ENCODE assay signal across 1 cellular context in the genomic region with DNA sequence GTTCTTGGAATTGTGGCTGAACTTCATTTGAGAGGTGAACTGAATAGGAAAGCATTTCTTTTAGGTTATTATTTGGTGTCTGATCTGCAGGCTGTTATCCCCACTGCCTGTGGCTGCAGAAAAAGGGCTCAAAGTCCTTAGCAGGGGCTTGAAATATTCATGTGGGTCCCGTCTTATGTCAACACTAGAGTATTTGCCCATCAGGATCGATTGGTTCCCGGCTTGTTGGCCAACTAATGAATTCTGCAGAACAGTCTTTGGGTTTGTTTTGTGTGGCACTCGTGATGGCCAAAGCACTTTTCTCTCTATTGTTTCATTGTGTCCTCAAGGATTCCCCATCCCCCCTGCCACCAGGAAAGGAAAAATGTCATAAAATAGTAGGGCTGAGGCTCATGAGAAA.
TF ChIP-seq lines count a peak whose summit lies in the region.

No MANE protein-coding gene starts in this region.

TF ChIP-seq in HepG2, 621 proteins besides CTCF, POLR2A, EP300 and RAD21 (continued from another document):
- TF ChIP-seq KDM5B (CRISPR knock-in tag; IDR thresholded peaks at IDR 0.05; ENCODE audit: borderline replicate concordance) = no peak
- peak; percentile 69; the same call in 1 of the 2 replicates for TF ChIP-seq TARDBP (CRISPR knock-in tag; IDR thresholded peaks at IDR 0.05)
- TF ChIP-seq, protein P1, sequence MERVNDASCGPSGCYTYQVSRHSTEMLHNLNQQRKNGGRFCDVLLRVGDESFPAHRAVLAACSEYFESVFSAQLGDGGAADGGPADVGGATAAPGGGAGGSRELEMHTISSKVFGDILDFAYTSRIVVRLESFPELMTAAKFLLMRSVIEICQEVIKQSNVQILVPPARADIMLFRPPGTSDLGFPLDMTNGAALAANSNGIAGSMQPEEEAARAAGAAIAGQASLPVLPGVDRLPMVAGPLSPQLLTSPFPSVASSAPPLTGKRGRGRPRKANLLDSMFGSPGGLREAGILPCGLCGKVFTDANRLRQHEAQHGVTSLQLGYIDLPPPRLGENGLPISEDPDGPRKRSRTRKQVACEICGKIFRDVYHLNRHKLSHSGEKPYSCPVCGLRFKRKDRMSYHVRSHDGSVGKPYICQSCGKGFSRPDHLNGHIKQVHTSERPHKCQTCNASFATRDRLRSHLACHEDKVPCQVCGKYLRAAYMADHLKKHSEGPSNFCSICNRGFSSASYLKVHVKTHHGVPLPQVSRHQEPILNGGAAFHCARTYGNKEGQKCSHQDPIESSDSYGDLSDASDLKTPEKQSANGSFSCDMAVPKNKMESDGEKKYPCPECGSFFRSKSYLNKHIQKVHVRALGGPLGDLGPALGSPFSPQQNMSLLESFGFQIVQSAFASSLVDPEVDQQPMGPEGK (CRISPR knock-in tag; IDR thresholded peaks at IDR 0.05) = peak; percentile 69
- TF ChIP-seq, protein P2, sequence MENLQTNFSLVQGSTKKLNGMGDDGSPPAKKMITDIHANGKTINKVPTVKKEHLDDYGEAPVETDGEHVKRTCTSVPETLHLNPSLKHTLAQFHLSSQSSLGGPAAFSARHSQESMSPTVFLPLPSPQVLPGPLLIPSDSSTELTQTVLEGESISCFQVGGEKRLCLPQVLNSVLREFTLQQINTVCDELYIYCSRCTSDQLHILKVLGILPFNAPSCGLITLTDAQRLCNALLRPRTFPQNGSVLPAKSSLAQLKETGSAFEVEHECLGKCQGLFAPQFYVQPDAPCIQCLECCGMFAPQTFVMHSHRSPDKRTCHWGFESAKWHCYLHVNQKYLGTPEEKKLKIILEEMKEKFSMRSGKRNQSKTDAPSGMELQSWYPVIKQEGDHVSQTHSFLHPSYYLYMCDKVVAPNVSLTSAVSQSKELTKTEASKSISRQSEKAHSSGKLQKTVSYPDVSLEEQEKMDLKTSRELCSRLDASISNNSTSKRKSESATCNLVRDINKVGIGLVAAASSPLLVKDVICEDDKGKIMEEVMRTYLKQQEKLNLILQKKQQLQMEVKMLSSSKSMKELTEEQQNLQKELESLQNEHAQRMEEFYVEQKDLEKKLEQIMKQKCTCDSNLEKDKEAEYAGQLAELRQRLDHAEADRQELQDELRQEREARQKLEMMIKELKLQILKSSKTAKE (CRISPR knock-in tag; IDR thresholded peaks at IDR 0.05; ENCODE audit: borderline replicate concordance) = no peak
- TF ChIP-seq, protein P3, sequence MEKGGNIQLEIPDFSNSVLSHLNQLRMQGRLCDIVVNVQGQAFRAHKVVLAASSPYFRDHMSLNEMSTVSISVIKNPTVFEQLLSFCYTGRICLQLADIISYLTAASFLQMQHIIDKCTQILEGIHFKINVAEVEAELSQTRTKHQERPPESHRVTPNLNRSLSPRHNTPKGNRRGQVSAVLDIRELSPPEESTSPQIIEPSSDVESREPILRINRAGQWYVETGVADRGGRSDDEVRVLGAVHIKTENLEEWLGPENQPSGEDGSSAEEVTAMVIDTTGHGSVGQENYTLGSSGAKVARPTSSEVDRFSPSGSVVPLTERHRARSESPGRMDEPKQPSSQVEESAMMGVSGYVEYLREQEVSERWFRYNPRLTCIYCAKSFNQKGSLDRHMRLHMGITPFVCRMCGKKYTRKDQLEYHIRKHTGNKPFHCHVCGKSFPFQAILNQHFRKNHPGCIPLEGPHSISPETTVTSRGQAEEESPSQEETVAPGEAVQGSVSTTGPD (CRISPR knock-in tag; IDR thresholded peaks at IDR 0.05) = 0 out of 2 replicates have a peak, but pooled peaks have one; percentile 27
- TF ChIP-seq AHDC1 (CRISPR knock-in tag; IDR thresholded peaks at IDR 0.05; ENCODE audit: borderline replicate concordance) = peak; percentile 96
- TF ChIP-seq, protein P4, sequence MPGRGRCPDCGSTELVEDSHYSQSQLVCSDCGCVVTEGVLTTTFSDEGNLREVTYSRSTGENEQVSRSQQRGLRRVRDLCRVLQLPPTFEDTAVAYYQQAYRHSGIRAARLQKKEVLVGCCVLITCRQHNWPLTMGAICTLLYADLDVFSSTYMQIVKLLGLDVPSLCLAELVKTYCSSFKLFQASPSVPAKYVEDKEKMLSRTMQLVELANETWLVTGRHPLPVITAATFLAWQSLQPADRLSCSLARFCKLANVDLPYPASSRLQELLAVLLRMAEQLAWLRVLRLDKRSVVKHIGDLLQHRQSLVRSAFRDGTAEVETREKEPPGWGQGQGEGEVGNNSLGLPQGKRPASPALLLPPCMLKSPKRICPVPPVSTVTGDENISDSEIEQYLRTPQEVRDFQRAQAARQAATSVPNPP (CRISPR knock-in tag; IDR thresholded peaks at IDR 0.05) = no peak
- TF ChIP-seq LCORL (IDR thresholded peaks at IDR 0.05) = no peak
- 0 out of 2 replicates have a peak, but pooled peaks have one; percentile 50 for TF ChIP-seq LCORL (CRISPR knock-in tag; IDR thresholded peaks at IDR 0.05)
- TF ChIP-seq RARA (CRISPR knock-in tag; IDR thresholded peaks at IDR 0.05) = peak; percentile 57
- TF ChIP-seq, protein P5, sequence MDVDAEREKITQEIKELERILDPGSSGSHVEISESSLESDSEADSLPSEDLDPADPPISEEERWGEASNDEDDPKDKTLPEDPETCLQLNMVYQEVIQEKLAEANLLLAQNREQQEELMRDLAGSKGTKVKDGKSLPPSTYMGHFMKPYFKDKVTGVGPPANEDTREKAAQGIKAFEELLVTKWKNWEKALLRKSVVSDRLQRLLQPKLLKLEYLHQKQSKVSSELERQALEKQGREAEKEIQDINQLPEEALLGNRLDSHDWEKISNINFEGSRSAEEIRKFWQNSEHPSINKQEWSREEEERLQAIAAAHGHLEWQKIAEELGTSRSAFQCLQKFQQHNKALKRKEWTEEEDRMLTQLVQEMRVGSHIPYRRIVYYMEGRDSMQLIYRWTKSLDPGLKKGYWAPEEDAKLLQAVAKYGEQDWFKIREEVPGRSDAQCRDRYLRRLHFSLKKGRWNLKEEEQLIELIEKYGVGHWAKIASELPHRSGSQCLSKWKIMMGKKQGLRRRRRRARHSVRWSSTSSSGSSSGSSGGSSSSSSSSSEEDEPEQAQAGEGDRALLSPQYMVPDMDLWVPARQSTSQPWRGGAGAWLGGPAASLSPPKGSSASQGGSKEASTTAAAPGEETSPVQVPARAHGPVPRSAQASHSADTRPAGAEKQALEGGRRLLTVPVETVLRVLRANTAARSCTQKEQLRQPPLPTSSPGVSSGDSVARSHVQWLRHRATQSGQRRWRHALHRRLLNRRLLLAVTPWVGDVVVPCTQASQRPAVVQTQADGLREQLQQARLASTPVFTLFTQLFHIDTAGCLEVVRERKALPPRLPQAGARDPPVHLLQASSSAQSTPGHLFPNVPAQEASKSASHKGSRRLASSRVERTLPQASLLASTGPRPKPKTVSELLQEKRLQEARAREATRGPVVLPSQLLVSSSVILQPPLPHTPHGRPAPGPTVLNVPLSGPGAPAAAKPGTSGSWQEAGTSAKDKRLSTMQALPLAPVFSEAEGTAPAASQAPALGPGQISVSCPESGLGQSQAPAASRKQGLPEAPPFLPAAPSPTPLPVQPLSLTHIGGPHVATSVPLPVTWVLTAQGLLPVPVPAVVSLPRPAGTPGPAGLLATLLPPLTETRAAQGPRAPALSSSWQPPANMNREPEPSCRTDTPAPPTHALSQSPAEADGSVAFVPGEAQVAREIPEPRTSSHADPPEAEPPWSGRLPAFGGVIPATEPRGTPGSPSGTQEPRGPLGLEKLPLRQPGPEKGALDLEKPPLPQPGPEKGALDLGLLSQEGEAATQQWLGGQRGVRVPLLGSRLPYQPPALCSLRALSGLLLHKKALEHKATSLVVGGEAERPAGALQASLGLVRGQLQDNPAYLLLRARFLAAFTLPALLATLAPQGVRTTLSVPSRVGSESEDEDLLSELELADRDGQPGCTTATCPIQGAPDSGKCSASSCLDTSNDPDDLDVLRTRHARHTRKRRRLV (CRISPR knock-in tag; IDR thresholded peaks at IDR 0.05) = no peak
- no peak for TF ChIP-seq ZNF44 (CRISPR knock-in tag; IDR thresholded peaks at IDR 0.05)
- no peak for TF ChIP-seq ZFP62 (CRISPR knock-in tag; IDR thresholded peaks at IDR 0.05)
- peak; percentile 36; the same call in 1 of the 2 replicates for TF ChIP-seq HIC2 (CRISPR knock-in tag; IDR thresholded peaks at IDR 0.05; ENCODE audit: low read depth)
- no peak for TF ChIP-seq KLF11 (CRISPR knock-in tag; IDR thresholded peaks at IDR 0.05)
- TF ChIP-seq, protein P6, sequence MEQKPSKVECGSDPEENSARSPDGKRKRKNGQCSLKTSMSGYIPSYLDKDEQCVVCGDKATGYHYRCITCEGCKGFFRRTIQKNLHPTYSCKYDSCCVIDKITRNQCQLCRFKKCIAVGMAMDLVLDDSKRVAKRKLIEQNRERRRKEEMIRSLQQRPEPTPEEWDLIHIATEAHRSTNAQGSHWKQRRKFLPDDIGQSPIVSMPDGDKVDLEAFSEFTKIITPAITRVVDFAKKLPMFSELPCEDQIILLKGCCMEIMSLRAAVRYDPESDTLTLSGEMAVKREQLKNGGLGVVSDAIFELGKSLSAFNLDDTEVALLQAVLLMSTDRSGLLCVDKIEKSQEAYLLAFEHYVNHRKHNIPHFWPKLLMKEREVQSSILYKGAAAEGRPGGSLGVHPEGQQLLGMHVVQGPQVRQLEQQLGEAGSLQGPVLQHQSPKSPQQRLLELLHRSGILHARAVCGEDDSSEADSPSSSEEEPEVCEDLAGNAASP (CRISPR knock-in tag; IDR thresholded peaks at IDR 0.05; ENCODE audit: borderline replicate concordance) = no peak
- TF ChIP-seq MTF1 (CRISPR knock-in tag; IDR thresholded peaks at IDR 0.05) = no peak
- no peak for TF ChIP-seq ZNF24 (IDR thresholded peaks at IDR 0.05)
